In the genomic region with DNA sequence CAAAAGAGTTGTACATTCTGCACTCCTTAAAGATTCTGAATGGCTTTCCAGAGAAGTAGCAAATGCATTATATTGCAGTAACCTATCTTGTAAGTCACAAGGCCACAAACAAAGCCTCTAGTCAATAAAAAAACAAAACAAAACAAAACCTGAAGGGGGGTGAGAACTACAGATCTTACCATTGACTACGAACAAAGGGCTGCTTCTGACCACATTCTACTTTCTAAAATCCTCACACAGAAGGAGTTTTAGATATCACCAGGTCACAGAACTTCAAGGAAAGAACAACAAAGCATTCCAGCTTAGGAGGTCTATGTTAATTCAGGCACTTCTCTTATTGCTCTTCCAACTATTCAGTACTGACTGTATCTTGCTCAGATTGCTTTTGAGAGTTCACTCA, we compare ENCODE assay signal across 19 cellular contexts.
DNase-seq lines count a peak whose midpoint lies in the region; ATAC-seq and TF ChIP-seq lines count a peak whose summit lies in the region.
"Had no signal": no experiment of that assay in that cellular context is flagged by ENCODE, and none has a peak within 500 bp of the region (broad histone marks: within the 10 kb centered on the region; RNA-seq: fewer than 3 reads in every experiment).

No MANE protein-coding gene starts in this region.

- H3K9me3 ChIP-seq in right cardiac atrium (ENCODE audit: control insufficient read depth, low read length): no peaks in the 10 kb centered on the region
- H3K9me3 ChIP-seq: SJSA1 had no signal

- WGBS in right cardiac atrium: 78% methylated on average over 1 of the region's 1 CpG

- H3K4me1 ChIP-seq in right cardiac atrium (ENCODE audit: control insufficient read depth, insufficient read depth, low read length): no peaks in the 10 kb centered on the region
- H3K4me1 ChIP-seq: SJSA1 had no signal

- ATAC-seq in right cardiac atrium (no peak), HG02798 (IDR thresholded peaks at IDR 0.05; ENCODE audit: poor library complexity, unreplicated experiment) (no peak)
- ATAC-seq: CD8-positive, alpha-beta T cell; PC-3 had no signal

- no peaks in the 10 kb centered on the region for H3K27me3 Mint-ChIP-seq in nephron progenitor cell (ENCODE audit: low read depth, poor library complexity)

- H3K9me3 Mint-ChIP-seq in nephron progenitor cell: no peaks in the 10 kb centered on the region
- H3K9me3 Mint-ChIP-seq: CD8-positive, alpha-beta T cell had no signal

- intact Hi-C loops in dorsolateral prefrontal cortex (cut with DNase I): loop anchor here in 1 of 2 donors (10.0 kb wide), 1 partner anchor 49 kb away; no protein-coding TSS in a partner anchor
- intact Hi-C loops in right cardiac atrium (cut with DNase I): no loop called here

- H3K27ac Mint-ChIP-seq in nephron progenitor cell: peak overlapping the region; percentile 82
- H3K27ac Mint-ChIP-seq: CD8-positive, alpha-beta T cell had no signal

- H3K4me1 Mint-ChIP-seq in nephron progenitor cell: peaks cover 20% of the 10 kb centered on the region

- H3K4me3 ChIP-seq in dorsolateral prefrontal cortex: peak overlapping the region in 8 of 59 donors; percentile 6 to 33 (median 18)
- H3K4me3 ChIP-seq in right cardiac atrium (ENCODE audit: low read length): no peak overlapping the region
- H3K4me3 ChIP-seq: SJSA1 had no signal

- TF ChIP-seq CTCF in dorsolateral prefrontal cortex (IDR thresholded peaks at IDR 0.05 in 54 of 56, conservative IDR thresholded peaks at IDR 0.05 in 2 of 56; ENCODE audit: low read depth in 1 of 56, partially characterized antibody in 56 of 56) (no peak), nephron progenitor cell (IDR thresholded peaks at IDR 0.05) (no peak)

- peak overlapping the region in 38 of 59 donors; percentile 2 to 79 (median 46) for H3K27ac ChIP-seq in dorsolateral prefrontal cortex
- no peak overlapping the region for H3K27ac ChIP-seq in substantia nigra (ENCODE audit: low read depth, low read length, poor library complexity, severe bottlenecking)
- no peak overlapping the region for H3K27ac ChIP-seq in right cardiac atrium (ENCODE audit: low read length)
- H3K27ac ChIP-seq: 22Rv1, SJSA1 had no signal

- no peaks in the 10 kb centered on the region for H3K27me3 ChIP-seq in dorsolateral prefrontal cortex
- no peaks in the 10 kb centered on the region for H3K27me3 ChIP-seq in right cardiac atrium (ENCODE audit: control insufficient read depth, insufficient read depth)
- H3K27me3 ChIP-seq: SJSA1 had no signal

- DNase-seq in NCI-H2107 treated with DMSO at 0.1 percent for 48 hours (lab: John Stamatoyannopoulos, UW; ENCODE audit: unreplicated experiment): peak; percentile 33
- DNase-seq in NCI-H2107 (lab: John Stamatoyannopoulos, UW): no peak
- DNase-seq in dorsolateral prefrontal cortex: no peak
- DNase-seq in nephron progenitor cell: no peak
- no peak for DNase-seq in substantia nigra (lab: John Stamatoyannopoulos, UW)
- no peak for DNase-seq in right cardiac atrium
- DNase-seq in nucleus accumbens (lab: John Stamatoyannopoulos, UW): no peak
- DNase-seq: CD8-positive, alpha-beta T cell; DND-41; GF-D8; MV-4-11; NCI-H1417 treated with DMSO at 0.1 percent for 48 hours; NCI-H69; NK-92 treated with Interleukin-12 subunit alpha and Interleukin-12 subunit beta, amount 100 ng/mL, for 24 hours; PC-3; SW 1271 had no signal

- no peak overlapping the region for H3K4me3 Mint-ChIP-seq in nephron progenitor cell
- H3K4me3 Mint-ChIP-seq: CD8-positive, alpha-beta T cell had no signal

- no peaks in the 10 kb centered on the region for H3K36me3 Mint-ChIP-seq in nephron progenitor cell (ENCODE audit: low read depth)

Comparison
In these comparisons a context has a peak if more than half of its experiments do, and no peak if none do; other contexts are left out.
1. H3K27ac ChIP-seq: peak in dorsolateral prefrontal cortex (38 of 59); none in substantia nigra (single experiment) and right cardiac atrium (single experiment).